Comparison of ENCODE assay signal across 18 cellular contexts in the genomic region with DNA sequence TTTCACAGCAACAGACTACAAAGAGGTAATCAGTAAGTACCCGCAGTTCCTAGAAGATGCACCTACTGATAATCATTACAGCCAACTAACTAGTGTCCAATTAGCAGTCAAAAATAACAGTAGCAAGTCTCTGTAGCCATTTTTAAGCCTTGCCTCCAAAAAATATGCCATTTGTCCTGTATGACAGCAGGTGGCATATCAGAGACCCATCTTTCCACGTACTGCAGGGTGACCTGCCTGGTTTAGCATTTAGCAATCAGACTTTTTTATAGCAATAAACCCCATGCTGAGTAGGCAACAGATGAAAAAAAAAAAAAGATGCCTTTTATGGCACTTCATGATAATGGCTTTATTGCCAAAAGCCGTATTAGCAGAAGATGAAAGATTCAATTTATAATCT.
"Had no signal": no experiment of that assay in that cellular context is flagged by ENCODE, and none has a peak within 500 bp of the region (broad histone marks: within the 10 kb centered on the region; RNA-seq: fewer than 3 reads in every experiment).

No MANE protein-coding gene starts in this region.

- H3K36me3 ChIP-seq: cardiac muscle cell, thoracic aorta had no signal

- H3K27ac ChIP-seq: cardiac muscle cell, dorsolateral prefrontal cortex, thoracic aorta had no signal

- DNase-seq: activated CD4-positive, alpha-beta T cell treated with anti-CD3 and anti-CD28 coated beads for 36 hours; activated CD8-positive, alpha-beta memory T cell treated with anti-CD3 and anti-CD28 coated beads, Interleukin-2, amount 50 U/mL, for 4 hours; activated CD8-positive, alpha-beta T cell treated with anti-CD3 and anti-CD28 coated beads, Interleukin-2, amount 10 ng/mL, durations not matched to agents 7 days and 5 days; activated effector memory CD4-positive, alpha-beta T cell treated with anti-CD3 and anti-CD28 coated beads, Interleukin-2, amount 50 U/mL, for 16 hours; activated T-cell treated with anti-CD3 and anti-CD28 coated beads, Interleukin-2, amount 50 U/mL, for 48 hours; dorsolateral prefrontal cortex; endodermal cell; head of caudate nucleus; kidney glomerular epithelial cell; left ventricle myocardium superior; mesenchymal stem cell; naive thymus-derived CD8-positive, alpha-beta T cell; posterior cingulate gyrus; retina; stimulated activated CD4-positive, alpha-beta T cell treated with anti-CD3 and anti-CD28 coated beads, Interleukin-12 subunit alpha, Interleukin-12 subunit beta, amount 100 ng/mL, for 4 hours; stimulated activated CD4-positive, alpha-beta T cell treated with anti-CD3 and anti-CD28 coated beads, Interleukin-2, amount 100 ng/mL, for 24 hours had no signal

- H3K27me3 ChIP-seq: cardiac muscle cell had no signal

- H3K4me3 ChIP-seq: cardiac muscle cell, dorsolateral prefrontal cortex, thoracic aorta had no signal

- H3K9me3 ChIP-seq: thoracic aorta had no signal
